In the genomic region with DNA sequence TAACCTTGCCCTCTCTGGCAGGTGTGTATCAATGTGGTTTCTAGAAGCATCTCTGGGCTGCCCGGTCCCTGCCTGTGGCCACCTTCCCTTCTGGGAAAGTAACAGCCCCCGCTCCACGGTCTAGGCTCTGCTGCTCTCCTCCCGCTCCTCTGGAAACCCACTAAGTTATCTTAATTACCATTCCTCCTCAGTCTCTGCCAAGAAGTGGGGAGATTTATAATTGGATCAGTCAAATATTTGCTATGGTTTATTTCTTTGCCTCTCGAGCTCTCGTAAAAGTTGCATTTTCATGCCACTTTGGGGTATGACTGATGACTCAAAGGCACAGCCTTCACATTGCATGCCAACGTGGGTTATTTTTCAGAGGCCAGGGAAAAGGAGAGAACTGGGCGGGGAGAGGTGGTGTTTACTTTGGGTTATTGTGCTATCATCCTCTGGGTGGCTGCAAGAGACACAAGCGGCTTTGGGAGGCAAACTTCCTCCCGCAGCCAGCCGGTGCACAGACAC, we compare ENCODE assay signal across 10 cellular contexts.
DNase-seq lines count a peak whose midpoint lies in the region; ATAC-seq, FAIRE-seq and TF ChIP-seq lines count a peak whose summit lies in the region.
"Had no signal": no experiment of that assay in that cellular context is flagged by ENCODE, and none has a peak within 500 bp of the region (broad histone marks: within the 10 kb centered on the region; RNA-seq: fewer than 3 reads in every experiment).

No MANE protein-coding gene starts in this region.

- CTCF ChIA-PET in A549 (lab: Yijun Ruan, JAX): interaction anchor here (0.6 to 3.1 kb wide), 8 partner anchors 12 to 134 kb away, joined by 3 to 11 read pairs (median 4); no protein-coding TSS in a partner anchor
- CTCF ChIA-PET in activated CD4-positive, alpha-beta memory T cell treated with anti-CD3 and anti-CD28 coated beads, Interleukin-2, amount 10 ng/mL, durations not matched to agents 7 days and 5 days (lab: Charles Lee): no interaction called here

- POLR2A ChIA-PET in A549 (lab: Yijun Ruan, JAX): no interaction called here
- POLR2A ChIA-PET in activated CD4-positive, alpha-beta memory T cell treated with anti-CD3 and anti-CD28 coated beads, Interleukin-2, amount 10 ng/mL, durations not matched to agents 7 days and 5 days (lab: Charles Lee): no interaction called here

- H3K36me3 ChIP-seq in esophagus muscularis mucosa: no peaks in the 10 kb centered on the region
- H3K36me3 ChIP-seq: cardiac muscle cell had no signal

- peak overlapping the region; percentile 57 for H3K4me2 ChIP-seq in A549

- H3K27ac ChIP-seq in A549 (peak overlapping the region in 1 of 2 experiments; percentile 40; a peak in 2 of 6 replicates), esophagus muscularis mucosa (replicated peaks in 1 of 4) (no peak overlapping the region)
- H3K27ac ChIP-seq: cardiac muscle cell had no signal

- H3K4me1 ChIP-seq in A549 (peaks cover 15% of the 10 kb centered on the region), esophagus muscularis mucosa (peaks cover 12 to 21% (median 17%) of the 10 kb centered on the region in 4 donors)

- ATAC-seq in A549 (peak; percentile 97 to 98), GM18867 (IDR thresholded peaks at IDR 0.05; ENCODE audit: unreplicated experiment) (no peak)

- H3K4me3 ChIP-seq in A549 (no peak overlapping the region), esophagus muscularis mucosa (no peak overlapping the region)
- H3K4me3 ChIP-seq: cardiac muscle cell had no signal

- no peak for FAIRE-seq in A549 (lab: Jason Lieb, UNC)

- 21% methylated on average over 11 of the region's 11 CpGs for WGBS in A549 (ENCODE audit: missing lambda C conversion rate)
- WGBS in esophagus muscularis mucosa: 31% methylated on average over 11 of the region's 11 CpGs

- intact Hi-C loops in esophagus muscularis mucosa (cut with DNase I): no loop called here

- TF ChIP-seq POLR2A in A549 (IDR thresholded peaks at IDR 0.05; ENCODE audit: low read length) (no peak), esophagus muscularis mucosa (IDR thresholded peaks at IDR 0.05; ENCODE audit: low read depth) (no peak)

- peak; percentile 33 to 39; a peak in 4 of 5 replicates for TF ChIP-seq RAD21 in A549 (conservative IDR thresholded peaks at IDR 0.05 in 1 of 2, IDR thresholded peaks at IDR 0.05 in 1 of 2)

- no peaks in the 10 kb centered on the region for H3K27me3 ChIP-seq in esophagus muscularis mucosa
- H3K27me3 ChIP-seq: cardiac muscle cell had no signal

- peaks cover 4% of the 10 kb centered on the region for H3K9me3 Mint-ChIP-seq in activated CD4-positive, alpha-beta memory T cell treated with anti-CD3 and anti-CD28 coated beads, Interleukin-2, amount 10 ng/mL, durations not matched to agents 7 days and 5 days

- no peaks in the 10 kb centered on the region for H3K4me1 Mint-ChIP-seq in activated CD4-positive, alpha-beta memory T cell treated with anti-CD3 and anti-CD28 coated beads, Interleukin-2, amount 10 ng/mL, durations not matched to agents 7 days and 5 days

- H3K4me3 Mint-ChIP-seq in activated CD4-positive, alpha-beta memory T cell treated with anti-CD3 and anti-CD28 coated beads, Interleukin-2, amount 10 ng/mL, durations not matched to agents 7 days and 5 days: no peak overlapping the region

- TF ChIP-seq EP300 in A549 (IDR thresholded peaks at IDR 0.05): no peak
- no peak for TF ChIP-seq EP300 in esophagus muscularis mucosa (IDR thresholded peaks at IDR 0.05)

- H3K9me3 ChIP-seq in A549 (no peaks in the 10 kb centered on the region), esophagus muscularis mucosa (no peaks in the 10 kb centered on the region)

- H3K27ac Mint-ChIP-seq in activated CD4-positive, alpha-beta memory T cell treated with anti-CD3 and anti-CD28 coated beads, Interleukin-2, amount 10 ng/mL, durations not matched to agents 7 days and 5 days: no peak overlapping the region

- H3K36me3 Mint-ChIP-seq in activated CD4-positive, alpha-beta memory T cell treated with anti-CD3 and anti-CD28 coated beads, Interleukin-2, amount 10 ng/mL, durations not matched to agents 7 days and 5 days (ENCODE audit: low read depth): no peaks in the 10 kb centered on the region

- DNase-seq in A549 (ENCODE audit: low read depth in 1 of 2, low spot score in 1 of 2) (peak; percentile 69 to 76), H4 (ENCODE audit: low spot score) (peak; percentile 98), RPMI7951 (ENCODE audit: low read depth) (peak; percentile 87), kidney tubule cell (ENCODE audit: low spot score) (peak; percentile 74), esophagus muscularis mucosa (ENCODE audit: extremely low spot score) (no peak), pons (ENCODE audit: low spot score) (no peak)
- DNase-seq in activated CD4-positive, alpha-beta memory T cell treated with anti-CD3 and anti-CD28 coated beads, Interleukin-2, amount 10 ng/mL, durations not matched to agents 7 days and 5 days: no peak
- DNase-seq: DMS79 treated with DMSO at 0.1 percent for 48 hours had no signal

- TF ChIP-seq CTCF in A549 (IDR thresholded peaks at IDR 0.05): peak; percentile 19; the same call in 1 of the 3 replicates
- no peak for TF ChIP-seq CTCF in esophagus muscularis mucosa (IDR thresholded peaks at IDR 0.05)

- no peaks in the 10 kb centered on the region for H3K27me3 Mint-ChIP-seq in activated CD4-positive, alpha-beta memory T cell treated with anti-CD3 and anti-CD28 coated beads, Interleukin-2, amount 10 ng/mL, durations not matched to agents 7 days and 5 days

TF ChIP-seq in A549, 52 proteins besides CTCF, POLR2A, EP300 and RAD21:
- TF ChIP-seq NR3C1 (IDR thresholded peaks at IDR 0.05) (no peak), SMC3 (IDR thresholded peaks at IDR 0.05) (peak; percentile 28; the same call in 2 of the 3 replicates), TFCP2L1 (CRISPR knock-in tag; IDR thresholded peaks at IDR 0.05) (no peak), CHD2 (IDR thresholded peaks at IDR 0.05; ENCODE audit: low read length, partially characterized antibody) (no peak), FOSB (CRISPR knock-in tag; IDR thresholded peaks at IDR 0.05) (no peak), CEBPB (IDR thresholded peaks at IDR 0.05) (no peak), FOSL2 (IDR thresholded peaks at IDR 0.05) (no peak), FOSL2 (CRISPR knock-in tag; IDR thresholded peaks at IDR 0.05) (0 out of 2 replicates have a peak, but pooled peaks have one; percentile 39)
- TF ChIP-seq, protein P1, sequence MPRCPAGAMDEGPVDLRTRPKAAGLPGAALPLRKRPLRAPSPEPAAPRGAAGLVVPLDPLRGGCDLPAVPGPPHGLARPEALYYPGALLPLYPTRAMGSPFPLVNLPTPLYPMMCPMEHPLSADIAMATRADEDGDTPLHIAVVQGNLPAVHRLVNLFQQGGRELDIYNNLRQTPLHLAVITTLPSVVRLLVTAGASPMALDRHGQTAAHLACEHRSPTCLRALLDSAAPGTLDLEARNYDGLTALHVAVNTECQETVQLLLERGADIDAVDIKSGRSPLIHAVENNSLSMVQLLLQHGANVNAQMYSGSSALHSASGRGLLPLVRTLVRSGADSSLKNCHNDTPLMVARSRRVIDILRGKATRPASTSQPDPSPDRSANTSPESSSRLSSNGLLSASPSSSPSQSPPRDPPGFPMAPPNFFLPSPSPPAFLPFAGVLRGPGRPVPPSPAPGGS (IDR thresholded peaks at IDR 0.05): no peak
- TF ChIP-seq, protein P2, sequence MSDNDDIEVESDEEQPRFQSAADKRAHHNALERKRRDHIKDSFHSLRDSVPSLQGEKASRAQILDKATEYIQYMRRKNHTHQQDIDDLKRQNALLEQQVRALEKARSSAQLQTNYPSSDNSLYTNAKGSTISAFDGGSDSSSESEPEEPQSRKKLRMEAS (IDR thresholded peaks at IDR 0.05): 0 out of 2 replicates have a peak, but pooled peaks have one; percentile 52

Comparison
In these comparisons a context has a peak if more than half of its experiments do, and no peak if none do; other contexts are left out.
1. DNase-seq: peak in A549 (2 of 2), H4 (single experiment), RPMI7951 (single experiment) and kidney tubule cell (single experiment); none in esophagus muscularis mucosa (single experiment), pons (single experiment) and activated CD4-positive, alpha-beta memory T cell treated with anti-CD3 and anti-CD28 coated beads, Interleukin-2, amount 10 ng/mL, durations not matched to agents 7 days and 5 days (single experiment).